Comparison of ENCODE assay signal across 8 cellular contexts in the genomic region with DNA sequence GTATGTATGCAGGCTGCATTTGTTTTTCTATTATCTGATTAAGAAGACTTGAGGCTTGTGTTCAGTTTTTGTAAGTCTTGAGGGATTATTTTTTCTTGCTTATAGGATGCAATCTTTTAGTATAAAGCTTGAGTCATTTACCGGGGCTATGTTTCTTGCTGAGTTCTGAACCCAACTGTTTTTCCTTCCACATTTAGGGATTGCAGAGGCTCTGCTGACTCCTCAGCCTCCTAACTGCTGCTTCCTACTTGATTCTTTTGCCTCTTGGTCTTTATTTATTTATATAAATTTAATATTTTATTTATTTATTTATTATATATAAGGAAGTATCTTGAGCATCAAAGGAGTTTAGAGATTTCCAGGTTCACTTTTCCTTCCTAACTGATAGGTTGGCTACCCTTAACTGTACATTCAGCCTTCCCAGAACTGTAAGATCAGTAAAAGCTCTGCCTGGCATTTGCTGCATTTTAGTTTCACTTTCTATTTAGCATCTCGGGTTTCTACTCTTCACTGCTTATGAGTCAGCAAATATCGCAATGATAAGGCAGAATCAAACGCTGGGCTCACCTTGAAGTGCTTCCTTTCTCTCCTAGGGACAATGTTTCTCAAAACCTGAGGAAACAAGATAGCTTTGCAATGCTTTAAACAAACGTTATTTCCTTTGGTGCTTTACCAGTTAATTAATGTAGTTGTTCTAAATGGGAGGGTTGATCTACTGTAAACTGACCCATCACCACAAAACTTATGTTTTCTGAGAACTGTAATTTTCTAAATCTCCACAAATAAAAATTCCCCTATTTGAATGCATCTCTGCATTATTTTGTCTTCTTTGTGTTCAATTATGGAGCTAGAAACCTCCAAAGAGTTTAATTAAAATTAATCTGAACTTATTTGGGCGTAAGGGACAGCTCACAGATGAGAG.
A peak's percentile ranks its signal among the peaks of the same experiment; 100 is the strongest.
DNase-seq lines count a peak whose midpoint lies in the region; ATAC-seq and TF ChIP-seq lines count a peak whose summit lies in the region.

No MANE protein-coding gene starts in this region.

- peak overlapping the region; percentile 65 for H3K4me3 Mint-ChIP-seq in T-helper 1 cell treated with Interleukin-12 subunit alpha and Interleukin-12 subunit beta and Interleukin-4 antibody, amounts not matched to agents 30 μg/mL and 1 μg/mL, for 36 hours
- H3K4me3 Mint-ChIP-seq in natural killer cell (peak overlapping the region; percentile 75), progenitor cell of endocrine pancreas (ENCODE audit: low read depth) (no peak overlapping the region)

- ATAC-seq in GM18511 (IDR thresholded peaks at IDR 0.05; ENCODE audit: unreplicated experiment) (peak; percentile 98), HG02885 (IDR thresholded peaks at IDR 0.05; ENCODE audit: poor library complexity, unreplicated experiment) (peak; percentile 96), esophagus mucosa (peak; percentile 80), natural killer cell (peak; percentile 64 to 77 (median 64))

- peak overlapping the region; percentile 77 for H3K27ac Mint-ChIP-seq in T-helper 1 cell treated with Interleukin-12 subunit alpha and Interleukin-12 subunit beta and Interleukin-4 antibody, amounts not matched to agents 30 μg/mL and 1 μg/mL, for 36 hours
- H3K27ac Mint-ChIP-seq in natural killer cell (peak overlapping the region in 1 of 2 donors; percentile 53), progenitor cell of endocrine pancreas (no peak overlapping the region)

- H3K27me3 Mint-ChIP-seq in T-helper 1 cell treated with Interleukin-12 subunit alpha and Interleukin-12 subunit beta and Interleukin-4 antibody, amounts not matched to agents 30 μg/mL and 1 μg/mL, for 36 hours (ENCODE audit: low read depth) = peaks cover 3% of the 10 kb centered on the region
- H3K27me3 Mint-ChIP-seq in natural killer cell (ENCODE audit: low read depth in 2 of 2) (no peaks in the 10 kb centered on the region), progenitor cell of endocrine pancreas (no peaks in the 10 kb centered on the region)

- DNase-seq in Ammon's horn (ENCODE audit: low spot score) (peak; percentile 49), NCI-H1105 (lab: John Stamatoyannopoulos, UW) (peak; percentile 84), natural killer cell (no peak), progenitor cell of endocrine pancreas (ENCODE audit: low spot score, unreplicated experiment) (no peak)

- intact Hi-C loops in natural killer cell (cut with micrococcal nuclease) = no loop called here

- TF ChIP-seq CTCF in natural killer cell (IDR thresholded peaks at IDR 0.05) (no peak), progenitor cell of endocrine pancreas (IDR thresholded peaks at IDR 0.05; ENCODE audit: unreplicated experiment) (no peak)

- peaks cover 6% of the 10 kb centered on the region for H3K9me3 Mint-ChIP-seq in T-helper 1 cell treated with Interleukin-12 subunit alpha and Interleukin-12 subunit beta and Interleukin-4 antibody, amounts not matched to agents 30 μg/mL and 1 μg/mL, for 36 hours
- H3K9me3 Mint-ChIP-seq in natural killer cell = no peaks in the 10 kb centered on the region
- peaks cover 4% of the 10 kb centered on the region for H3K9me3 Mint-ChIP-seq in progenitor cell of endocrine pancreas (ENCODE audit: low read depth)

- H3K36me3 Mint-ChIP-seq in T-helper 1 cell treated with Interleukin-12 subunit alpha and Interleukin-12 subunit beta and Interleukin-4 antibody, amounts not matched to agents 30 μg/mL and 1 μg/mL, for 36 hours (ENCODE audit: low read depth) = no peaks in the 10 kb centered on the region
- H3K36me3 Mint-ChIP-seq in natural killer cell (no peaks in the 10 kb centered on the region), progenitor cell of endocrine pancreas (ENCODE audit: insufficient read depth) (peaks cover 1% of the 10 kb centered on the region)

- H3K4me1 Mint-ChIP-seq in T-helper 1 cell treated with Interleukin-12 subunit alpha and Interleukin-12 subunit beta and Interleukin-4 antibody, amounts not matched to agents 30 μg/mL and 1 μg/mL, for 36 hours (ENCODE audit: low read depth) = peaks cover 10% of the 10 kb centered on the region
- peaks cover 8 to 10% of the 10 kb centered on the region in 2 donors for H3K4me1 Mint-ChIP-seq in natural killer cell
- H3K4me1 Mint-ChIP-seq in progenitor cell of endocrine pancreas (ENCODE audit: low read depth) = peaks cover 3% of the 10 kb centered on the region

Comparison
In these comparisons a context has a peak if more than half of its experiments do, and no peak if none do; other contexts are left out.
1. DNase-seq: peak in Ammon's horn (single experiment) and NCI-H1105 (single experiment); none in natural killer cell (single experiment) and progenitor cell of endocrine pancreas (single experiment).
2. Peak in every context shown above with its lines, with median percentiles within 50 percentile points of each other: ATAC-seq.